ENCODE assay signal across 25 cellular contexts in the genomic region with DNA sequence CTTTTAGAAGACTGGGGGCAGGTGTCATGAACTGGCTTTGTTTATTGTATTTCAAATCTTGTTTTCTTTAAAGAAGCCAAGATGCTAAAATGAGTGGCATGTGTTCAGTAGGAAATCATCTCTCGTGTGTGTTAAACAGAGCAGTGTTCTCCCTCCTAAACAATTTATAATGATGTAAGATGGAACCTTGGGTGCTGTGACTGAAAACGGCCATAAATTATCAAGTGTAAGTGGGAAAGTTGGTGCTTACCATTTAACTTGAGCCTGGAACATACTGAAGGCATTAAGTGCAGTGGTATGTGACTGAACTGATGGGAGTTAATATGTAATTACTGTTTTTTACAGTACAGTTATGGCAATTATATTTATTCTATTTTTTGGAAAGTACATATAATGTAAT.
DNase-seq lines count a peak whose midpoint lies in the region; ATAC-seq, FAIRE-seq and TF ChIP-seq lines count a peak whose summit lies in the region.
"Had no signal": no experiment of that assay in that cellular context is flagged by ENCODE, and none has a peak within 500 bp of the region (broad histone marks: within the 10 kb centered on the region; RNA-seq: fewer than 3 reads in every experiment).

No MANE protein-coding gene starts in this region.

- no peak for TF ChIP-seq CTCF in HEK293 (tag by site-specific recombination; IDR thresholded peaks at IDR 0.05)
- TF ChIP-seq CTCF in fibroblast of lung (conservative IDR thresholded peaks at IDR 0.05 in 1 of 2, IDR thresholded peaks at IDR 0.05 in 1 of 2; ENCODE audit: low read depth in 1 of 2, low read length in 2 of 2) = no peak
- TF ChIP-seq CTCF in osteocyte (IDR thresholded peaks at IDR 0.05) = no peak

- H3K36me3 Mint-ChIP-seq in osteocyte (ENCODE audit: unreplicated experiment) = peaks cover 2% of the 10 kb centered on the region
- H3K36me3 Mint-ChIP-seq: CD4-positive, CD25-positive, alpha-beta regulatory T cell; CD8-positive, alpha-beta T cell had no signal

- no peak for FAIRE-seq in GM12891 (lab: Jason Lieb, UNC)
- FAIRE-seq: A204.1, GM12892, GM18507, H54 had no signal

- H3K4me3 Mint-ChIP-seq in osteocyte (ENCODE audit: unreplicated experiment) = peak overlapping the region; percentile 15
- H3K4me3 Mint-ChIP-seq: B cell; CD4-positive, CD25-positive, alpha-beta regulatory T cell; CD8-positive, alpha-beta T cell had no signal

- H3K4me1 ChIP-seq in HEK293 (ENCODE audit: control insufficient read depth, insufficient read depth, low read length) = peaks cover 12% of the 10 kb centered on the region
- no peaks in the 10 kb centered on the region for H3K4me1 ChIP-seq in fibroblast of lung (ENCODE audit: control insufficient read depth, extremely low read depth, insufficient read depth, low read length)
- H3K4me1 ChIP-seq: HAP-1 had no signal

- TF ChIP-seq POLR2A in GM12891 (IDR thresholded peaks at IDR 0.05; ENCODE audit: low read depth, low read length) (no peak), GM18505 (IDR thresholded peaks at IDR 0.05; ENCODE audit: borderline replicate concordance, extremely low read depth, insufficient read depth, insufficient read length) (no peak)

- POLR2A ChIA-PET in HEK293 (lab: Yijun Ruan, JAX) = no interaction called here

- CTCF ChIA-PET in HEK293 (lab: Yijun Ruan, JAX) = no interaction called here

- H3K27me3 ChIP-seq in MG63 (no peaks in the 10 kb centered on the region), fibroblast of lung (ENCODE audit: control insufficient read depth, insufficient read depth, low read length) (no peaks in the 10 kb centered on the region)
- H3K27me3 ChIP-seq: BLaER1 had no signal

- no peaks in the 10 kb centered on the region for H3K27me3 Mint-ChIP-seq in osteocyte (ENCODE audit: unreplicated experiment)
- H3K27me3 Mint-ChIP-seq: B cell; CD4-positive, CD25-positive, alpha-beta regulatory T cell had no signal

- no peak for DNase-seq in MG63
- DNase-seq in fibroblast of lung (ENCODE audit: low read depth in 2 of 2) = no peak
- no peak for DNase-seq in osteocyte (ENCODE audit: extremely low spot score, unreplicated experiment)
- DNase-seq in GM12891 (ENCODE audit: insufficient read length, low spot score) = no peak
- DNase-seq: Caco-2; CD4-positive, CD25-positive, alpha-beta regulatory T cell; CD8-positive, alpha-beta T cell; DMS153; DMS79; EL; GF-D8; GOT3 had no signal

- no peaks in the 10 kb centered on the region for H4K20me1 ChIP-seq in fibroblast of lung (ENCODE audit: control insufficient read depth, extremely low read depth, insufficient read depth, low read length)
- H4K20me1 ChIP-seq: BLaER1 had no signal

- H3K9me3 Mint-ChIP-seq in osteocyte (ENCODE audit: unreplicated experiment) = peaks cover 5% of the 10 kb centered on the region
- H3K9me3 Mint-ChIP-seq: CD8-positive, alpha-beta T cell had no signal

- H3K4me3 ChIP-seq in HEK293 (ENCODE audit: low read depth, low read length) (no peak overlapping the region), MG63 (peak overlapping the region; percentile 10), fibroblast of lung (replicated peaks in 1 of 4; ENCODE audit: control extremely low read depth in 1 of 4, insufficient read depth in 1 of 4, low read depth in 3 of 4, low read length in 4 of 4) (no peak overlapping the region)
- H3K4me3 ChIP-seq: BLaER1, HAP-1 had no signal

- H3K36me3 ChIP-seq in HEK293 (ENCODE audit: control insufficient read depth in 2 of 2, insufficient read depth in 1 of 2, low read length in 2 of 2) (no peaks in the 10 kb centered on the region), MG63 (no peaks in the 10 kb centered on the region), fibroblast of lung (ENCODE audit: control insufficient read depth, insufficient read depth, low read length) (no peaks in the 10 kb centered on the region)
- H3K36me3 ChIP-seq: BLaER1, HAP-1 had no signal

- H3K27ac Mint-ChIP-seq in osteocyte (ENCODE audit: unreplicated experiment) = peak overlapping the region; percentile 49
- H3K27ac Mint-ChIP-seq: B cell; CD4-positive, CD25-positive, alpha-beta regulatory T cell; CD8-positive, alpha-beta T cell had no signal

- H2AFZ ChIP-seq in fibroblast of lung (ENCODE audit: low read length) = no peak overlapping the region

- H3K9ac ChIP-seq in fibroblast of lung (ENCODE audit: insufficient read depth, low read length) = no peak overlapping the region
- H3K9ac ChIP-seq: BLaER1 had no signal

- H3K9me3 ChIP-seq in HEK293 (ENCODE audit: control insufficient read depth, insufficient read depth, low read depth, low read length) (no peaks in the 10 kb centered on the region), MG63 (no peaks in the 10 kb centered on the region), fibroblast of lung (ENCODE audit: control insufficient read depth, insufficient read depth, low read depth, low read length) (no peaks in the 10 kb centered on the region)
- H3K9me3 ChIP-seq: Caco-2, HAP-1 had no signal

- H3K4me2 ChIP-seq in fibroblast of lung (ENCODE audit: extremely low read depth, insufficient read depth, low read length) = peak overlapping the region; percentile 54
- H3K4me2 ChIP-seq: BLaER1 had no signal

- peaks cover 12% of the 10 kb centered on the region for H3K4me1 Mint-ChIP-seq in osteocyte (ENCODE audit: unreplicated experiment)

- H3K79me2 ChIP-seq in fibroblast of lung (ENCODE audit: control insufficient read depth, insufficient read depth, low read length) = no peaks in the 10 kb centered on the region

- H3K27ac ChIP-seq in HEK293 (ENCODE audit: extremely low read depth, low read depth, low read length) (no peak overlapping the region), fibroblast of lung (ENCODE audit: insufficient read depth, low read length) (no peak overlapping the region)
- H3K27ac ChIP-seq: 22Rv1, BLaER1, C4-2B had no signal

- ATAC-seq in GM21825 (IDR thresholded peaks at IDR 0.05; ENCODE audit: unreplicated experiment) = no peak
- no peak for ATAC-seq in GM18502 (IDR thresholded peaks at IDR 0.05; ENCODE audit: poor library complexity, unreplicated experiment)
- no peak for ATAC-seq in GM18505 (IDR thresholded peaks at IDR 0.05; ENCODE audit: unreplicated experiment)
- ATAC-seq: CD8-positive, alpha-beta T cell had no signal

TF ChIP-seq in HEK293, 187 proteins besides CTCF, POLR2A, EP300 and RAD21 (continues in another document):
- no peak for TF ChIP-seq ZNF112 (tag by site-specific recombination; IDR thresholded peaks at IDR 0.05)
- TF ChIP-seq ZFP3 (tag by site-specific recombination; IDR thresholded peaks at IDR 0.05; ENCODE audit: low read depth) = no peak
- peak; percentile 69 for TF ChIP-seq PRDM1 (tag by site-specific recombination; IDR thresholded peaks at IDR 0.05)
- no peak for TF ChIP-seq ZNF155 (tag by site-specific recombination; IDR thresholded peaks at IDR 0.05)
- no peak for TF ChIP-seq WT1 (tag by site-specific recombination; IDR thresholded peaks at IDR 0.05)
- no peak for TF ChIP-seq SETDB1 (IDR thresholded peaks at IDR 0.05; ENCODE audit: insufficient read length, low read length)
- TF ChIP-seq ZNF302 (tag by site-specific recombination; IDR thresholded peaks at IDR 0.05; ENCODE audit: low read depth) = no peak
- TF ChIP-seq ZNF843 (tag by site-specific recombination; IDR thresholded peaks at IDR 0.05) = no peak
- no peak for TF ChIP-seq ZNF391 (tag by site-specific recombination; IDR thresholded peaks at IDR 0.05; ENCODE audit: borderline replicate concordance, low read depth)
- no peak for TF ChIP-seq ZSCAN23 (tag by site-specific recombination; IDR thresholded peaks at IDR 0.05)
- no peak for TF ChIP-seq ZNF658 (tag by site-specific recombination; IDR thresholded peaks at IDR 0.05)

TF ChIP-seq in GM12891, 5 proteins besides CTCF, POLR2A, EP300 and RAD21:
- no peak for TF ChIP-seq PAX5 (IDR thresholded peaks at IDR 0.05; ENCODE audit: insufficient read depth, low read length, severe bottlenecking)
TF ChIP-seq in GM12891: peak in this region for 0.
